Comparison of ENCODE assay signal across 23 cellular contexts in the genomic region with DNA sequence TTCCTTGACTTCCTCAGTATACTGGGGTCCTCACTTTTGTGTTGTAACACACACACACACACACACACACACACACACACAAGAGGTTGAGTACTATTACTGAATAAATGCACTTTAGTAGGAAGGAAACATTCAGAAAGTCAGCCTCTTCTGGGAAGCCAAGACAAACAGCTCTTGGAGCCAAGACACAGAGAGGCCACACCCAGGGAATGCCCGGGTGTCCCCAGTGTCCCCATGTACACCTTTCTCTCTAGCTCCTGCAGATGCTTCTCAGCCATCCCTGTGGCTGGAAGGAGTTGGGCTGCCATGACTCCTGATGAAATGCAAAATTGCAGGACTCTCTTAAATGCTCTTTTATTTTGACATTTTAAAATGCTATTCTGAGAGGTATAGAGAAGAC.
"Had no signal": no experiment of that assay in that cellular context is flagged by ENCODE, and none has a peak within 500 bp of the region (broad histone marks: within the 10 kb centered on the region; RNA-seq: fewer than 3 reads in every experiment).

No MANE protein-coding gene starts in this region.

- H3K4me1 Mint-ChIP-seq: naive thymus-derived CD4-positive, alpha-beta T cell had no signal

- H3K9me3 Mint-ChIP-seq: natural killer cell treated with Interleukin-12 subunit alpha and Interleukin-12 subunit beta and Interleukin-15 and Interleukin-18, amount 100 ng/mL, for 72 hours had no signal

- H3K9me3 ChIP-seq: lower lobe of right lung, ovary, right atrium auricular region, right lobe of liver, stomach, testis, thyroid gland, transverse colon, upper lobe of left lung, vagina had no signal

- H3K36me3 Mint-ChIP-seq: naive thymus-derived CD4-positive, alpha-beta T cell; natural killer cell treated with Interleukin-12 subunit alpha and Interleukin-12 subunit beta and Interleukin-15 and Interleukin-18, amount 100 ng/mL, for 72 hours had no signal

- DNase-seq: islet precursor cell; lower lobe of right lung; mammary epithelial cell; naive thymus-derived CD4-positive, alpha-beta T cell; ovary; right lobe of liver; stimulated activated CD4-positive, alpha-beta T cell treated with anti-CD3 and anti-CD28 coated beads, Interleukin-15, amount 100 ng/mL, for 24 hours; stimulated activated CD4-positive, alpha-beta T cell treated with anti-CD3 and anti-CD28 coated beads, Interleukin-2, amount 100 ng/mL, for 24 hours; stimulated activated CD4-positive, alpha-beta T cell treated with anti-CD3 and anti-CD28 coated beads, Interleukin-4, amount 100 ng/mL, for 1 hour; stimulated activated naive B cell treated with anti-CD40 and anti-IgM and Interleukin-4, amounts not matched to agents 10 μg/mL and 1 μg/mL and 100 μg/mL, for 72 hours; stimulated activated naive CD8-positive, alpha-beta T cell treated with anti-CD3 and anti-CD28 coated beads, Interleukin-15, Interleukin-2, amounts not matched to agents 100 U/mL and 50 U/mL, for 24 hours; stomach; testis; thyroid gland; transverse colon had no signal

- H3K79me2 ChIP-seq: hepatocyte had no signal

- H3K4me2 ChIP-seq: hepatocyte, smooth muscle cell had no signal

- H3K27ac ChIP-seq: hepatocyte, lower lobe of right lung, ovary, right atrium auricular region, right lobe of liver, stomach, testis, thyroid gland, transverse colon, upper lobe of left lung, vagina had no signal

- H2AFZ ChIP-seq: hepatocyte had no signal

- H3K4me1 ChIP-seq: right lobe of liver, stomach, testis, vagina had no signal

- H3K27me3 ChIP-seq: ovary, right atrium auricular region, right lobe of liver, testis, thyroid gland, transverse colon, upper lobe of left lung, vagina had no signal

- H3K27ac Mint-ChIP-seq: naive thymus-derived CD4-positive, alpha-beta T cell; natural killer cell treated with Interleukin-12 subunit alpha and Interleukin-12 subunit beta and Interleukin-15 and Interleukin-18, amount 100 ng/mL, for 72 hours; progenitor cell of endocrine pancreas; stimulated activated naive B cell treated with anti-CD40 and anti-IgM and Interleukin-4, amounts not matched to agents 10 μg/mL and 1 μg/mL and 100 μg/mL, for 72 hours had no signal

- H3K36me3 ChIP-seq: lower lobe of right lung, ovary, right atrium auricular region, right lobe of liver, stomach, thyroid gland, transverse colon, upper lobe of left lung, vagina had no signal

- H3K4me3 Mint-ChIP-seq: naive thymus-derived CD4-positive, alpha-beta T cell; natural killer cell treated with Interleukin-12 subunit alpha and Interleukin-12 subunit beta and Interleukin-15 and Interleukin-18, amount 100 ng/mL, for 72 hours had no signal

- ATAC-seq: left lobe of liver; naive thymus-derived CD4-positive, alpha-beta T cell; natural killer cell treated with Interleukin-12 subunit alpha and Interleukin-12 subunit beta and Interleukin-15 and Interleukin-18, amount 100 ng/mL, for 72 hours; right lobe of liver; stimulated activated naive CD8-positive, alpha-beta T cell treated with anti-CD3 and anti-CD28 coated beads, Interleukin-15, Interleukin-2, amounts not matched to agents 100 U/mL and 50 U/mL, for 24 hours had no signal

- H3K4me3 ChIP-seq: hepatocyte, lower lobe of right lung, ovary, right atrium auricular region, right lobe of liver, smooth muscle cell, stomach, testis, thyroid gland, transverse colon, upper lobe of left lung, vagina had no signal
